In genomic region chr17:82236142-82236971, GRCh38 we compare ENCODE assay signal across 9 cellular contexts. TPM values are rescaled to one million over a fixed set of nuclear protein-coding genes. Genes with fewer than 3 reads are reported as not detected.
A peak's percentile ranks its signal among the peaks of the same experiment; 100 is the strongest.
DNase-seq lines count a peak whose midpoint lies in the region; ATAC-seq and TF ChIP-seq lines count a peak whose summit lies in the region.
"Had no signal": no experiment of that assay in that cellular context is flagged by ENCODE, and none has a peak within 500 bp of the region (broad histone marks: within the 10 kb centered on the region; RNA-seq: fewer than 3 reads in every experiment).

No MANE protein-coding gene starts in this region.

- H3K27me3 ChIP-seq in psoas muscle (ENCODE audit: insufficient read depth in 3 of 3, low read length in 2 of 3), result no peaks in the 10 kb centered on the region

- intact Hi-C loops in psoas muscle (cut with DNase I), result loop anchor here (1.0 to 5.0 kb wide), 3 partner anchors 36 to 85 kb away; partner anchors contain the start of gene CSNK1D (in 1 of the 2)

- WGBS in psoas muscle, 3 donors, result 22 to 43% (median 28%) methylated on average over 33 to 44 of the region's 44 CpGs

- no peak overlapping the region for H3K4me3 Mint-ChIP-seq in HFFc6
- H3K4me3 Mint-ChIP-seq in activated naive CD4-positive, alpha-beta T cell treated with anti-CD3 and anti-CD28 coated beads, Interleukin-2, amount 10 ng/mL, durations not matched to agents 7 days and 5 days, result no peak overlapping the region

- peaks cover 90% of the 10 kb centered on the region for H3K4me1 ChIP-seq in psoas muscle

- peaks cover 4% of the 10 kb centered on the region; the same call in 1 of the 2 replicates for H3K36me3 Mint-ChIP-seq in HFFc6 (ENCODE audit: low read depth)
- peaks cover 25% of the 10 kb centered on the region for H3K36me3 Mint-ChIP-seq in activated naive CD4-positive, alpha-beta T cell treated with anti-CD3 and anti-CD28 coated beads, Interleukin-2, amount 10 ng/mL, durations not matched to agents 7 days and 5 days

- CTCF ChIA-PET in activated naive CD4-positive, alpha-beta T cell treated with anti-CD3 and anti-CD28 coated beads, Interleukin-2, amount 10 ng/mL, durations not matched to agents 7 days and 5 days (lab: Charles Lee), result interaction anchor here (1.1 to 2.4 kb wide), 16 partner anchors 8 to 206 kb away, joined by 3 to 12 read pairs (median 4); partner anchors contain the start of genes CD7 and DCXR

- peak; percentile 41 to 67 (median 54) for ATAC-seq in psoas muscle
- no peak for ATAC-seq in GM18909 (IDR thresholded peaks at IDR 0.05; ENCODE audit: poor library complexity, unreplicated experiment)

- DNase-seq in Ammon's horn (ENCODE audit: low spot score) (peak; percentile 77), HFFc6 (no peak), SHP77 (lab: John Stamatoyannopoulos, UW) (peak; percentile 70 to 80), germinal center (ENCODE audit: low spot score) (peak; percentile 67), psoas muscle (peak; percentile 81 to 95), NCI-H187 treated with DMSO at 0.1 percent for 48 hours (lab: John Stamatoyannopoulos, UW) (no peak)
- DNase-seq in activated naive CD4-positive, alpha-beta T cell treated with anti-CD3 and anti-CD28 coated beads, Interleukin-2, amount 10 ng/mL, durations not matched to agents 7 days and 5 days, result peak; percentile 79

- H3K27me3 Mint-ChIP-seq in HFFc6 (ENCODE audit: insufficient read depth), result peaks cover 31% of the 10 kb centered on the region
- H3K27me3 Mint-ChIP-seq in activated naive CD4-positive, alpha-beta T cell treated with anti-CD3 and anti-CD28 coated beads, Interleukin-2, amount 10 ng/mL, durations not matched to agents 7 days and 5 days, result no peaks in the 10 kb centered on the region

- peaks cover 0 to 24% of the 10 kb centered on the region in 2 donors for H3K36me3 ChIP-seq in psoas muscle (ENCODE audit: insufficient read depth in 1 of 2, low read depth in 1 of 2)

- H3K4me1 Mint-ChIP-seq in HFFc6 (ENCODE audit: low read depth), result peaks cover 37% of the 10 kb centered on the region
- peaks cover 66% of the 10 kb centered on the region for H3K4me1 Mint-ChIP-seq in activated naive CD4-positive, alpha-beta T cell treated with anti-CD3 and anti-CD28 coated beads, Interleukin-2, amount 10 ng/mL, durations not matched to agents 7 days and 5 days

- H3K4me3 ChIP-seq in psoas muscle, result peak overlapping the region; percentile 31
- H3K4me3 ChIP-seq: HAP-1 had no signal

- TF ChIP-seq CTCF in HFFc6 (IDR thresholded peaks at IDR 0.05), result peak; percentile 91
- peak; percentile 89 for TF ChIP-seq CTCF in psoas muscle (IDR thresholded peaks at IDR 0.05)

- peak overlapping the region; percentile 51 for H3K27ac Mint-ChIP-seq in HFFc6
- H3K27ac Mint-ChIP-seq in activated naive CD4-positive, alpha-beta T cell treated with anti-CD3 and anti-CD28 coated beads, Interleukin-2, amount 10 ng/mL, durations not matched to agents 7 days and 5 days, result peak overlapping the region; percentile 70

- H3K27ac ChIP-seq in psoas muscle, result peak overlapping the region; percentile 73

- peaks cover 4% of the 10 kb centered on the region; the same call in 1 of the 2 replicates for H3K9me3 Mint-ChIP-seq in HFFc6
- H3K9me3 Mint-ChIP-seq in activated naive CD4-positive, alpha-beta T cell treated with anti-CD3 and anti-CD28 coated beads, Interleukin-2, amount 10 ng/mL, durations not matched to agents 7 days and 5 days, result no peaks in the 10 kb centered on the region

- H3K9me3 ChIP-seq in psoas muscle, result no peaks in the 10 kb centered on the region
- H3K9me3 ChIP-seq: HAP-1 had no signal

RNA-seq across cellular contexts. Expression of gene SLC16A3, which starts 7.5 kb away (rescaled TPM):
- 100 to 1,000 TPM; 475 to 624 (median 523) TPM for total RNA-seq in HFFc6 (2021; fragmentation: NEBNext Ultra II Directional; extraction: Animal tissue kit (Norgen Biotek cat#: 25700))
- 100 to 1,000 TPM in 2 of 4 donors, 10 to 100 TPM in 2; 18.6 to 182 (median 70.1) TPM for total RNA-seq in psoas muscle
- 100 to 1,000 TPM; 102 to 263 (median 128) TPM for polyA plus RNA-seq in psoas muscle

RNA-seq across cellular contexts. Expression of gene CCDC57, which starts 23.7 kb away (rescaled TPM):
- 10 to 100 TPM; 12.8 to 15.6 (median 13.6) TPM for total RNA-seq in HFFc6 (2021; fragmentation: NEBNext Ultra II Directional; extraction: Animal tissue kit (Norgen Biotek cat#: 25700))
- total RNA-seq in psoas muscle, result 10 to 100 TPM; 10.2 to 15.3 (median 12.4) TPM
- 10 to 100 TPM in 1 of 3 donors, 1 to 10 TPM in 2; 7.2 to 11.1 (median 8.6) TPM for polyA plus RNA-seq in psoas muscle

RNA-seq across cellular contexts. Expression of gene CSNK1D, which starts 37.1 kb away (rescaled TPM):
- 100 to 1,000 TPM; 116 to 128 (median 118) TPM for total RNA-seq in HFFc6 (2021; fragmentation: NEBNext Ultra II Directional; extraction: Animal tissue kit (Norgen Biotek cat#: 25700))
- 100 to 1,000 TPM in 3 of 4 donors, 10 to 100 TPM in 1; 73.5 to 139 (median 116) TPM for total RNA-seq in psoas muscle
- 100 to 1,000 TPM in 1 of 3 donors, 10 to 100 TPM in 2; 74.3 to 124 (median 92.7) TPM for polyA plus RNA-seq in psoas muscle

Comparison
In these comparisons a context has a peak if more than half of its experiments do, and no peak if none do; other contexts are left out.
1. DNase-seq: peak in Ammon's horn (single experiment), SHP77 (2 of 2), activated naive CD4-positive, alpha-beta T cell treated with anti-CD3 and anti-CD28 coated beads, Interleukin-2, amount 10 ng/mL, durations not matched to agents 7 days and 5 days (single experiment), germinal center (single experiment) and psoas muscle (2 of 2); none in HFFc6 (single experiment) and NCI-H187 treated with DMSO at 0.1 percent for 48 hours (single experiment).